7 cellular contexts compared by ENCODE assay signal in genomic region chr22:30426395-30427353, GRCh38. TPM values are rescaled to one million over a fixed set of nuclear protein-coding genes. Genes with fewer than 3 reads are reported as not detected.
DNase-seq lines count a peak whose midpoint lies in the region; ATAC-seq, FAIRE-seq and TF ChIP-seq lines count a peak whose summit lies in the region.

No MANE protein-coding gene starts in this region.

- FAIRE-seq in GM18507 (lab: Jason Lieb, UNC) (peak; percentile 92), keratinocyte (lab: Jason Lieb, UNC) (peak; percentile 96)

- DNase-seq in GM18507 (ENCODE audit: extremely low spot score, insufficient read length, low read depth): peak; percentile 49
- DNase-seq in NCI-H2227 treated with DMSO at 0.1 percent for 48 hours (lab: John Stamatoyannopoulos, UW): peak; percentile 51
- DNase-seq in activated CD4-positive, CD25-positive, alpha-beta regulatory T cell (lab: John Stamatoyannopoulos, UW): peak; percentile 57 to 79 (median 66)
- peak; percentile 83 to 84 for DNase-seq in cardiac fibroblast (ENCODE audit: low read depth in 2 of 2)
- peak; percentile 73 for DNase-seq in keratinocyte (ENCODE audit: low read depth, low spot score)
- peak; percentile 66 to 73 for DNase-seq in stimulated activated CD4-positive, alpha-beta T cell treated with anti-CD3 and anti-CD28 coated beads, Interleukin-15, amount 100 ng/mL, for 1 hour (ENCODE audit: low read depth in 1 of 2, low spot score in 1 of 2)

- H3K9me1 ChIP-seq in keratinocyte (ENCODE audit: control insufficient read depth, extremely low read depth, insufficient read depth, low read length): no peaks in the 10 kb centered on the region

- peak overlapping the region; percentile 95 for H3K27ac ChIP-seq in keratinocyte (ENCODE audit: control insufficient read depth, insufficient read depth, low read length)

- no peaks in the 10 kb centered on the region for H4K20me1 ChIP-seq in keratinocyte (ENCODE audit: control insufficient read depth, extremely low read depth, insufficient read depth, low read length)

- peaks cover 46% of the 10 kb centered on the region for H3K4me1 ChIP-seq in keratinocyte (ENCODE audit: control insufficient read depth, extremely low read depth, insufficient read depth, low read length)

- dilution Hi-C loops in keratinocyte (cut with MboI; ENCODE audit: extremely low pct_ligation_motif_present, low sequenced_read_pairs): no loop called here

- peak; percentile 81 for TF ChIP-seq CTCF in cardiac fibroblast (IDR thresholded peaks at IDR 0.05; ENCODE audit: low read depth, low read length)
- peak; percentile 79 to 92 (median 92) for TF ChIP-seq CTCF in keratinocyte (optimal IDR thresholded peaks at IDR 0.05 in 1 of 3, IDR thresholded peaks at IDR 0.05 in 1 of 3, conservative IDR thresholded peaks at IDR 0.05 in 1 of 3; ENCODE audit: extremely low read depth in 1 of 3, insufficient read depth in 2 of 3, low read length in 3 of 3)

- H3K27me3 ChIP-seq in keratinocyte (ENCODE audit: control insufficient read depth, extremely low read depth, insufficient read depth, low read length): no peaks in the 10 kb centered on the region

- peaks cover 2 to 8% of the 10 kb centered on the region in 2 experiments for H3K36me3 ChIP-seq in keratinocyte (ENCODE audit: control insufficient read depth in 2 of 2, extremely low read depth in 1 of 2, insufficient read depth in 2 of 2, low read length in 2 of 2)

- H3K4me3 ChIP-seq in cardiac fibroblast (replicated peaks in 1 of 2; ENCODE audit: low read depth in 2 of 2, low read length in 2 of 2) (peak overlapping the region; percentile 59 to 68), keratinocyte (ENCODE audit: control insufficient read depth in 2 of 3, extremely low read depth in 1 of 3, insufficient read depth in 2 of 3, low read depth in 1 of 3, low read length in 3 of 3) (peak overlapping the region; percentile 43 to 80 (median 66))

- H3K79me2 ChIP-seq in keratinocyte (ENCODE audit: control insufficient read depth, insufficient read depth, low read length): no peaks in the 10 kb centered on the region

- peak overlapping the region; percentile 47 for H2AFZ ChIP-seq in keratinocyte (ENCODE audit: control insufficient read depth, low read length)

- no peak for ATAC-seq in GM19035 (IDR thresholded peaks at IDR 0.05; ENCODE audit: unreplicated experiment)

- H3K9me3 ChIP-seq in keratinocyte (ENCODE audit: control insufficient read depth, low read depth, low read length): no peaks in the 10 kb centered on the region

- H3K9ac ChIP-seq in keratinocyte (ENCODE audit: control insufficient read depth, extremely low read depth, insufficient read depth, low read length): peak overlapping the region; percentile 83

- peak overlapping the region; percentile 88 for H3K4me2 ChIP-seq in keratinocyte (ENCODE audit: control insufficient read depth, extremely low read depth, insufficient read depth, low read depth, low read length)

RNA-seq across cellular contexts. Expression of gene MTFP1, which starts 1.1 kb away (rescaled TPM):
- polyA plus RNA-seq in keratinocyte: 5.7 to 13.7 TPM (median 8.4 TPM) in 3 replicates
- polyA plus RNA-seq in keratinocyte (2011; ENCODE audit: low read depth): 4.2 TPM
- 4.3 and 6.2 TPM in 2 replicates for polyA plus RNA-seq in keratinocyte (2011; cell fraction: cytosol; rRNA removed)
- polyA plus RNA-seq in keratinocyte (2011; cell fraction: nucleus; rRNA removed): 4.4 and 4.7 TPM in 2 replicates
- 4.5 and 14.9 TPM in 2 replicates for polyA plus RNA-seq in keratinocyte (2012; ENCODE audit: low replicate concordance)
- polyA minus RNA-seq in keratinocyte: 0.56 to 11.7 TPM (median 5.0 TPM) in 3 replicates
- polyA minus RNA-seq in keratinocyte (2011; cell fraction: cytosol; rRNA and poly(A)+ RNA removed): 8.8 TPM
- polyA minus RNA-seq in keratinocyte (2011; cell fraction: nucleus; rRNA and poly(A)+ RNA removed): 1.2 and 1.3 TPM in 2 replicates

RNA-seq across cellular contexts. Expression of gene SEC14L2, which starts 29.9 kb away (rescaled TPM):
- polyA plus RNA-seq in keratinocyte: 103 to 146 TPM (median 129 TPM) in 3 replicates
- polyA plus RNA-seq in keratinocyte (2011; ENCODE audit: low read depth): 33.2 TPM
- polyA plus RNA-seq in keratinocyte (2011; cell fraction: cytosol; rRNA removed): 115 and 122 TPM in 2 replicates
- 128 and 144 TPM in 2 replicates for polyA plus RNA-seq in keratinocyte (2011; cell fraction: nucleus; rRNA removed)
- 59.9 and 112 TPM in 2 replicates for polyA plus RNA-seq in keratinocyte (2012; ENCODE audit: low replicate concordance)
- 120 to 175 TPM (median 124 TPM) in 3 replicates for polyA minus RNA-seq in keratinocyte
- 76.4 TPM for polyA minus RNA-seq in keratinocyte (2011; cell fraction: cytosol; rRNA and poly(A)+ RNA removed)
- polyA minus RNA-seq in keratinocyte (2011; cell fraction: nucleus; rRNA and poly(A)+ RNA removed): 61.3 and 108 TPM in 2 replicates

RNA-seq across cellular contexts. Expression of gene RNF215, which starts 39.5 kb away (rescaled TPM):
- 5.1 to 17.0 TPM (median 8.3 TPM) in 3 replicates for polyA plus RNA-seq in keratinocyte
- 2.7 TPM for polyA plus RNA-seq in keratinocyte (2011; ENCODE audit: low read depth)
- 3.8 and 6.9 TPM in 2 replicates for polyA plus RNA-seq in keratinocyte (2011; cell fraction: cytosol; rRNA removed)
- 26.7 and 36.1 TPM in 2 replicates for polyA plus RNA-seq in keratinocyte (2011; cell fraction: nucleus; rRNA removed)
- polyA plus RNA-seq in keratinocyte (2012; ENCODE audit: low replicate concordance): 5.4 and 8.1 TPM in 2 replicates
- polyA minus RNA-seq in keratinocyte: 11.9 to 13.2 TPM (median 13.0 TPM) in 3 replicates
- 15.9 TPM for polyA minus RNA-seq in keratinocyte (2011; cell fraction: cytosol; rRNA and poly(A)+ RNA removed)
- 10.3 and 12.4 TPM in 2 replicates for polyA minus RNA-seq in keratinocyte (2011; cell fraction: nucleus; rRNA and poly(A)+ RNA removed)

RNA-seq across cellular contexts. Expression of gene SEC14L3, which starts 45.1 kb away (rescaled TPM):
- not detected in 3 replicates for polyA plus RNA-seq in keratinocyte
- polyA plus RNA-seq in keratinocyte (2011; ENCODE audit: low read depth): not detected
- not detected in 2 replicates for polyA plus RNA-seq in keratinocyte (2011; cell fraction: cytosol; rRNA removed)
- not detected in 2 replicates for polyA plus RNA-seq in keratinocyte (2011; cell fraction: nucleus; rRNA removed)
- not detected in 2 replicates for polyA plus RNA-seq in keratinocyte (2012; ENCODE audit: low replicate concordance)
- not detected in 3 replicates for polyA minus RNA-seq in keratinocyte
- not detected for polyA minus RNA-seq in keratinocyte (2011; cell fraction: cytosol; rRNA and poly(A)+ RNA removed)
- not detected in 2 replicates for polyA minus RNA-seq in keratinocyte (2011; cell fraction: nucleus; rRNA and poly(A)+ RNA removed)
